21 cellular contexts compared by ENCODE assay signal in the genomic region with DNA sequence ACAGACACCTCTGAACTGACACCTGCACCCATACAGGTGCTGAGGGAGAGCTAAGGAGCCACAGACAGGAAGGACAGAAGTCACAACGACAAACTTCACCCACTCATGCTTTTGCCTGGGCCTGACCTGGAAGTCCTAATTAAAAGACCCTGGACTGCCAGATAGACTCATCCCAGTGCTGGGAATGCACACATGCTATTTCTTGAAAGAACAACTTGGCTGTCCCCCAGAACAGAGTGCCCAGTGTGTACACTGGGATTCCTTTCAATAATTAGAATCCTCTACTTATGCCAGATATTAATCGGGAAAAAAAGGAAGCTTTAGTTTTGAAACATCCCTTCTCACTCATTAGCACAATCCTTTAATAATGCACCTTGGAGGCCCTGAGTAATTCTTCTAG. TPM values are rescaled to one million over a fixed set of nuclear protein-coding genes. Genes with fewer than 3 reads are reported as not detected.
"Had no signal": no experiment of that assay in that cellular context is flagged by ENCODE, and none has a peak within 500 bp of the region (broad histone marks: within the 10 kb centered on the region; RNA-seq: fewer than 3 reads in every experiment).

No MANE protein-coding gene starts in this region.

- H3K9me3 Mint-ChIP-seq: natural killer cell, neural crest cell, type B pancreatic cell had no signal

- H3K9me3 ChIP-seq: esophagus muscularis mucosa, gastroesophageal sphincter, mucosa of descending colon, pancreas had no signal

- DNase-seq: central memory CD4-positive, alpha-beta T cell; dorsolateral prefrontal cortex; effector CD8-positive, alpha-beta T cell; foreskin fibroblast; glutamatergic neuron; islet precursor cell; mucosa of descending colon; natural killer cell; nucleus accumbens; pancreas; right cardiac atrium; small intestine; stimulated activated CD4-positive, alpha-beta T cell treated with anti-CD3 and anti-CD28 coated beads, Interleukin-2, amount 100 ng/mL, for 48 hours; stimulated activated naive CD4-positive, alpha-beta T cell treated with Interleukin-2 at 50 U/mL for 16 hours had no signal

- H3K27me3 Mint-ChIP-seq: type B pancreatic cell had no signal

- H3K36me3 ChIP-seq: esophagus muscularis mucosa, gastroesophageal sphincter, pancreas had no signal

- H3K27ac ChIP-seq: coronary artery, esophagus muscularis mucosa, gastroesophageal sphincter, pancreas had no signal

- H3K27me3 ChIP-seq: pancreas had no signal

- H3K4me3 ChIP-seq: coronary artery, esophagus muscularis mucosa, gastroesophageal sphincter, mucosa of descending colon, pancreas had no signal

- ATAC-seq: gastroesophageal sphincter, left lobe of liver, mucosa of descending colon, natural killer cell, pancreas had no signal

- H3K4me3 Mint-ChIP-seq: natural killer cell, neural crest cell, type B pancreatic cell had no signal

- H3K36me3 Mint-ChIP-seq: natural killer cell, type B pancreatic cell had no signal

- H3K27ac Mint-ChIP-seq: natural killer cell, progenitor cell of endocrine pancreas, type B pancreatic cell had no signal

RNA-seq across cellular contexts. Expression of a gene that starts 3.4 kb away (rescaled TPM):
- total RNA-seq: neural crest cell had no signal
